In genomic region chr1:12542596-12543592, GRCh38 we compare ENCODE assay signal across 20 cellular contexts.
DNase-seq lines count a peak whose midpoint lies in the region; ATAC-seq and TF ChIP-seq lines count a peak whose summit lies in the region.
"Had no signal": no experiment of that assay in that cellular context is flagged by ENCODE, and none has a peak within 500 bp of the region (broad histone marks: within the 10 kb centered on the region; RNA-seq: fewer than 3 reads in every experiment).

No MANE protein-coding gene starts in this region.

- TF ChIP-seq CTCF in thoracic aorta (IDR thresholded peaks at IDR 0.05), result no peak

- H3K9me3 ChIP-seq in thoracic aorta, result no peaks in the 10 kb centered on the region
- H3K9me3 ChIP-seq: tibial nerve had no signal

- POLR2A ChIA-PET in HEK293T (lab: Yijun Ruan, JAX), result no interaction called here

- no peaks in the 10 kb centered on the region for H3K36me3 ChIP-seq in thoracic aorta
- H3K36me3 ChIP-seq: tibial nerve, WERI-Rb-1 had no signal

- no peak for ATAC-seq in activated T-helper 17 cell treated with anti-CD3 and anti-CD28 coated beads, Interleukin-2, amount 50 U/mL, for 72 hours (replicated peaks)
- ATAC-seq in thoracic aorta (ENCODE audit: insufficient number of reproducible peaks, low FRiP score, low read depth) (no peak), GM18867 (IDR thresholded peaks at IDR 0.05; ENCODE audit: unreplicated experiment) (no peak)
- ATAC-seq: naive thymus-derived CD8-positive, alpha-beta T cell had no signal

- no peaks in the 10 kb centered on the region for H3K36me3 Mint-ChIP-seq in activated T-helper 17 cell treated with anti-CD3 and anti-CD28 coated beads, Interleukin-2, amount 50 U/mL, for 72 hours (ENCODE audit: low read depth)
- H3K36me3 Mint-ChIP-seq: CD8-positive, alpha-beta memory T cell had no signal

- peak; percentile 11 for DNase-seq in HEK293T (ENCODE audit: extremely low spot score)
- DNase-seq in medulla oblongata (ENCODE audit: extremely low spot score), result peak; percentile 19
- no peak for DNase-seq in thoracic aorta (ENCODE audit: low spot score)
- no peak for DNase-seq in NAMALWA (ENCODE audit: low spot score)
- DNase-seq in NCI-H1930 (lab: John Stamatoyannopoulos, UW), result no peak
- DNase-seq in activated T-cell treated with anti-CD3 and anti-CD28 coated beads, Interleukin-2, amount 50 U/mL, for 48 hours, result no peak
- DNase-seq: activated CD4-positive, alpha-beta T cell treated with anti-CD3 and anti-CD28 coated beads, Interleukin-2, amount 10 ng/mL, durations not matched to agents 7 days and 5 days; CD8-positive, alpha-beta memory T cell; mesendoderm; naive thymus-derived CD8-positive, alpha-beta T cell; NCI-H1092; NCI-H2029 treated with DMSO at 0.1 percent for 48 hours; NCI-H510A treated with DMSO at 0.1 percent for 48 hours; T-helper 2 cell; WERI-Rb-1 had no signal

- H3K27ac ChIP-seq in thoracic aorta, result peak overlapping the region; percentile 77 to 90
- H3K27ac ChIP-seq: SK-N-MC, WERI-Rb-1 had no signal

- no peaks in the 10 kb centered on the region for H3K27me3 ChIP-seq in thoracic aorta (replicated peaks; ENCODE audit: insufficient read depth)
- H3K27me3 ChIP-seq: tibial nerve had no signal

- no peak overlapping the region for H3K4me3 Mint-ChIP-seq in activated T-helper 17 cell treated with anti-CD3 and anti-CD28 coated beads, Interleukin-2, amount 50 U/mL, for 72 hours
- H3K4me3 Mint-ChIP-seq: activated CD4-positive, alpha-beta T cell treated with anti-CD3 and anti-CD28 coated beads, Interleukin-2, amount 10 ng/mL, durations not matched to agents 7 days and 5 days; activated naive CD8-positive, alpha-beta T cell treated with anti-CD3 and anti-CD28 coated beads, Interleukin-2, amount 10 ng/mL, durations not matched to agents 7 days and 5 days; CD8-positive, alpha-beta memory T cell had no signal

- no peaks in the 10 kb centered on the region for H3K27me3 Mint-ChIP-seq in activated T-helper 17 cell treated with anti-CD3 and anti-CD28 coated beads, Interleukin-2, amount 50 U/mL, for 72 hours
- H3K27me3 Mint-ChIP-seq: activated naive CD8-positive, alpha-beta T cell treated with anti-CD3 and anti-CD28 coated beads, Interleukin-2, amount 10 ng/mL, durations not matched to agents 7 days and 5 days had no signal

- no peaks in the 10 kb centered on the region for H3K4me1 Mint-ChIP-seq in activated T-helper 17 cell treated with anti-CD3 and anti-CD28 coated beads, Interleukin-2, amount 50 U/mL, for 72 hours
- H3K4me1 Mint-ChIP-seq: activated CD4-positive, alpha-beta T cell treated with anti-CD3 and anti-CD28 coated beads, Interleukin-2, amount 10 ng/mL, durations not matched to agents 7 days and 5 days; CD8-positive, alpha-beta memory T cell had no signal

- CTCF ChIA-PET in HEK293T (lab: Yijun Ruan, JAX), result no interaction called here

- no peak overlapping the region for H3K4me3 ChIP-seq in thoracic aorta
- H3K4me3 ChIP-seq: SK-N-MC, tibial nerve had no signal

- H3K27ac Mint-ChIP-seq in activated T-helper 17 cell treated with anti-CD3 and anti-CD28 coated beads, Interleukin-2, amount 50 U/mL, for 72 hours, result peak overlapping the region; percentile 72
- H3K27ac Mint-ChIP-seq: activated CD4-positive, alpha-beta T cell treated with anti-CD3 and anti-CD28 coated beads, Interleukin-2, amount 10 ng/mL, durations not matched to agents 7 days and 5 days; activated naive CD8-positive, alpha-beta T cell treated with anti-CD3 and anti-CD28 coated beads, Interleukin-2, amount 10 ng/mL, durations not matched to agents 7 days and 5 days had no signal

- H3K4me1 ChIP-seq in thoracic aorta (ENCODE audit: control insufficient read depth in 1 of 2, low read depth in 2 of 2), result peaks cover 22 to 50% of the 10 kb centered on the region in 2 donors

- H3K9me3 Mint-ChIP-seq in activated T-helper 17 cell treated with anti-CD3 and anti-CD28 coated beads, Interleukin-2, amount 50 U/mL, for 72 hours, result no peaks in the 10 kb centered on the region
- H3K9me3 Mint-ChIP-seq: activated naive CD8-positive, alpha-beta T cell treated with anti-CD3 and anti-CD28 coated beads, Interleukin-2, amount 10 ng/mL, durations not matched to agents 7 days and 5 days; CD8-positive, alpha-beta memory T cell; naive thymus-derived CD8-positive, alpha-beta T cell had no signal

TF ChIP-seq in HEK293T, 16 proteins besides CTCF, POLR2A, EP300 and RAD21:
- TF ChIP-seq PKNOX1 (IDR thresholded peaks at IDR 0.05) (peak; percentile 72), ARNT (IDR thresholded peaks at IDR 0.05) (no peak)

Comparison
In these comparisons a context has a peak if more than half of its experiments do, and no peak if none do; other contexts are left out.
1. DNase-seq: peak in HEK293T (single experiment) and medulla oblongata (single experiment); none in thoracic aorta (single experiment), NAMALWA (single experiment), NCI-H1930 (0 of 2) and activated T-cell treated with anti-CD3 and anti-CD28 coated beads, Interleukin-2, amount 50 U/mL, for 48 hours (0 of 2).